Comparison of ENCODE assay signal across 33 cellular contexts in genomic region chr4:20997886-20998285, GRCh38.
DNase-seq lines count a peak whose midpoint lies in the region; ATAC-seq and TF ChIP-seq lines count a peak whose summit lies in the region.
"Had no signal": no experiment of that assay in that cellular context is flagged by ENCODE, and none has a peak within 500 bp of the region (broad histone marks: within the 10 kb centered on the region; RNA-seq: fewer than 3 reads in every experiment).

No MANE protein-coding gene starts in this region.

- peaks cover 0 to 5% (median 0%) of the 10 kb centered on the region in 3 donors for H3K36me3 Mint-ChIP-seq in immature natural killer cell
- H3K36me3 Mint-ChIP-seq: CD14-positive monocyte; CD4-positive, alpha-beta memory T cell; CD4-positive, CD25-positive, alpha-beta regulatory T cell; CD8-positive, alpha-beta memory T cell; CD8-positive, alpha-beta T cell had no signal

- no peak overlapping the region for H3K27ac Mint-ChIP-seq in immature natural killer cell
- H3K27ac Mint-ChIP-seq: B cell; CD14-positive monocyte; CD4-positive, alpha-beta memory T cell; CD4-positive, alpha-beta T cell; CD8-positive, alpha-beta memory T cell; CD8-positive, alpha-beta T cell had no signal

- TF ChIP-seq RAD21 in SK-N-SH (IDR thresholded peaks at IDR 0.05; ENCODE audit: low read length): no peak

- CTCF ChIA-PET in SK-N-SH (lab: Yijun Ruan, JAX): no interaction called here

- no peak for ATAC-seq in SK-N-SH treated with all-trans-retinoic acid at 6 μM for 48 hours
- ATAC-seq: A549; CD8-positive, alpha-beta T cell had no signal

- H3K27me3 ChIP-seq in SK-N-SH (ENCODE audit: insufficient read depth) (no peaks in the 10 kb centered on the region), WERI-Rb-1 (ENCODE audit: insufficient read depth, low read depth, severe bottlenecking) (no peaks in the 10 kb centered on the region)
- H3K27me3 ChIP-seq: BE2C; BLaER1; BLaER1 treated with 17β-estradiol and CSF1 and Interleukin-3, amounts not matched to agents 10 nM and 100 nM had no signal

- no peak overlapping the region for H3K4me2 ChIP-seq in SK-N-SH
- H3K4me2 ChIP-seq: A549, BLaER1 had no signal

- H3K36me3 ChIP-seq in SK-N-SH (replicated peaks in 1 of 2; ENCODE audit: control insufficient read depth in 1 of 2, insufficient read depth in 2 of 2, low read length in 1 of 2): no peaks in the 10 kb centered on the region
- no peaks in the 10 kb centered on the region for H3K36me3 ChIP-seq in WERI-Rb-1
- H3K36me3 ChIP-seq: BE2C; BLaER1; BLaER1 treated with 17β-estradiol and CSF1 and Interleukin-3, amounts not matched to agents 10 nM and 100 nM had no signal

- DNase-seq in SK-N-SH: no peak
- peak; percentile 81 for DNase-seq in SK-N-DZ (ENCODE audit: low spot score)
- DNase-seq in WERI-Rb-1: peak; percentile 11
- no peak for DNase-seq in immature natural killer cell
- DNase-seq in NCI-H1105 treated with DMSO at 0.1 percent for 48 hours (lab: John Stamatoyannopoulos, UW): no peak
- DNase-seq: 8988T; ACHN; AML-193; BE2C; C1 segment of cervical spinal cord; Caco-2; Calu3; CD4-positive, alpha-beta memory T cell; CD4-positive, alpha-beta T cell; CD4-positive, CD25-positive, alpha-beta regulatory T cell; CD8-positive, alpha-beta memory T cell; CD8-positive, alpha-beta T cell; COR-L47; DMS 273 treated with DMSO at 0.1 percent for 48 hours; DMS153; DMS53; DMS79; DMS79 treated with DMSO at 0.1 percent for 48 hours; DND-41; EL had no signal

- no peaks in the 10 kb centered on the region; a peak in 1 of 4 replicates for H3K4me1 ChIP-seq in SK-N-SH (ENCODE audit: control insufficient read depth in 1 of 2, insufficient read depth in 2 of 2, low read depth in 1 of 2, low read length in 1 of 2)
- H3K4me1 ChIP-seq: A549, BE2C, BLaER1, Caco-2 had no signal

- no peak overlapping the region for H3K4me3 Mint-ChIP-seq in immature natural killer cell
- H3K4me3 Mint-ChIP-seq: B cell; CD14-positive monocyte; CD4-positive, alpha-beta memory T cell; CD4-positive, alpha-beta T cell; CD4-positive, CD25-positive, alpha-beta regulatory T cell; CD8-positive, alpha-beta memory T cell; CD8-positive, alpha-beta T cell had no signal

- no peak overlapping the region for H2AFZ ChIP-seq in SK-N-SH (ENCODE audit: low read depth)

- peaks cover 14 to 15% of the 10 kb centered on the region in 2 donors for H3K4me1 Mint-ChIP-seq in immature natural killer cell
- H3K4me1 Mint-ChIP-seq: B cell; CD14-positive monocyte; CD4-positive, CD25-positive, alpha-beta regulatory T cell had no signal

- peaks cover 0 to 2% (median 0%) of the 10 kb centered on the region in 3 donors for H3K27me3 Mint-ChIP-seq in immature natural killer cell (ENCODE audit: low read depth in 3 of 3)
- H3K27me3 Mint-ChIP-seq: B cell; CD4-positive, alpha-beta memory T cell; CD4-positive, alpha-beta T cell; CD4-positive, CD25-positive, alpha-beta regulatory T cell; CD8-positive, alpha-beta memory T cell had no signal

- no peaks in the 10 kb centered on the region for H3K9me3 ChIP-seq in SK-N-SH
- peaks cover 5% of the 10 kb centered on the region for H3K9me3 ChIP-seq in WERI-Rb-1 (ENCODE audit: severe bottlenecking)
- H3K9me3 ChIP-seq: A549, BLaER1, Caco-2 had no signal

- H3K79me2 ChIP-seq in SK-N-SH (ENCODE audit: insufficient read depth): no peaks in the 10 kb centered on the region

- POLR2A ChIA-PET in SK-N-SH (lab: Yijun Ruan, JAX): no interaction called here

- no peak for TF ChIP-seq EP300 in SK-N-SH (IDR thresholded peaks at IDR 0.05; ENCODE audit: borderline replicate concordance in 1 of 2, low read depth in 1 of 2, low read length in 1 of 2)

- no peaks in the 10 kb centered on the region for H3F3A ChIP-seq in SK-N-SH (replicated peaks; ENCODE audit: insufficient read depth)

- peaks cover 0 to 11% (median 0%) of the 10 kb centered on the region in 6 donors for H3K9me3 Mint-ChIP-seq in immature natural killer cell
- H3K9me3 Mint-ChIP-seq: CD8-positive, alpha-beta T cell had no signal

- H3K9ac ChIP-seq in SK-N-SH: no peak overlapping the region
- H3K9ac ChIP-seq: BLaER1; BLaER1 treated with 17β-estradiol and CSF1 and Interleukin-3, amounts not matched to agents 10 nM and 100 nM had no signal

- 24% methylated on average over 3 of the region's 3 CpGs for WGBS in SK-N-SH (ENCODE audit: low lambda C conversion rate)

- H4K20me1 ChIP-seq in SK-N-SH (ENCODE audit: insufficient read depth): no peaks in the 10 kb centered on the region
- H4K20me1 ChIP-seq: BLaER1; BLaER1 treated with 17β-estradiol and CSF1 and Interleukin-3, amounts not matched to agents 10 nM and 100 nM had no signal

- H3K27ac ChIP-seq in SK-N-SH (ENCODE audit: low read depth in 2 of 2, low read length in 1 of 2) (no peak overlapping the region), WERI-Rb-1 (no peak overlapping the region)
- H3K27ac ChIP-seq: 22Rv1; A549; BLaER1; BLaER1 treated with 17β-estradiol and CSF1 and Interleukin-3, amounts not matched to agents 10 nM and 100 nM; C4-2B had no signal

- H3K9me2 ChIP-seq in SK-N-SH: no peaks in the 10 kb centered on the region

- TF ChIP-seq CTCF in SK-N-SH (IDR thresholded peaks at IDR 0.05): no peak
- TF ChIP-seq CTCF in WERI-Rb-1 (IDR thresholded peaks at IDR 0.05; ENCODE audit: low read depth, low read length): no peak

- H3K4me3 ChIP-seq in SK-N-SH (ENCODE audit: low read depth in 2 of 2, low read length in 1 of 2) (no peak overlapping the region), WERI-Rb-1 (ENCODE audit: low read depth, low read length) (no peak overlapping the region)
- H3K4me3 ChIP-seq: A549; BLaER1; BLaER1 treated with 17β-estradiol and CSF1 and Interleukin-3, amounts not matched to agents 10 nM and 100 nM had no signal

TF ChIP-seq in SK-N-SH treated with all-trans-retinoic acid at 6 μM for 48 hours, 23 proteins besides CTCF, POLR2A, EP300 and RAD21:
- TF ChIP-seq ISL1 (CRISPR knock-in tag; IDR thresholded peaks at IDR 0.05) (peak; percentile 63), BACH2 (CRISPR knock-in tag; IDR thresholded peaks at IDR 0.05; ENCODE audit: borderline replicate concordance) (no peak)
TF ChIP-seq in SK-N-SH treated with all-trans-retinoic acid at 6 μM for 48 hours: peak in this region for 1.

TF ChIP-seq in SK-N-SH, 30 proteins besides CTCF, POLR2A, EP300 and RAD21:
- TF ChIP-seq EZH2phosphoT487 (IDR thresholded peaks at IDR 0.05; ENCODE audit: borderline replicate concordance, low read depth): no peak
- TF ChIP-seq CHD2 (IDR thresholded peaks at IDR 0.05; ENCODE audit: low read length, partially characterized antibody): no peak

Comparison
In these comparisons a context has a peak if more than half of its experiments do, and no peak if none do; other contexts are left out.
1. DNase-seq: peak in SK-N-DZ (single experiment) and WERI-Rb-1 (single experiment); none in SK-N-SH (single experiment), immature natural killer cell (0 of 3) and NCI-H1105 treated with DMSO at 0.1 percent for 48 hours (single experiment).